Comparison of ENCODE assay signal across 8 cellular contexts in genomic region chr2:3242747-3243369, GRCh38.
DNase-seq lines count a peak whose midpoint lies in the region; ATAC-seq and TF ChIP-seq lines count a peak whose summit lies in the region.

No MANE protein-coding gene starts in this region.

- no peaks in the 10 kb centered on the region for H3K9me1 ChIP-seq in IMR-90 (ENCODE audit: insufficient read depth, low read length)

- H3K27ac Mint-ChIP-seq in activated naive CD4-positive, alpha-beta T cell treated with anti-CD3 and anti-CD28 coated beads, Interleukin-2, amount 50 U/mL, for 24 hours, result peak overlapping the region; percentile 91
- H3K27ac Mint-ChIP-seq in GM23338, result no peak overlapping the region

- no peak for TF ChIP-seq RAD21 in IMR-90 (IDR thresholded peaks at IDR 0.05; ENCODE audit: low read length)

- H3K79me1 ChIP-seq in IMR-90 (ENCODE audit: low read depth in 1 of 2, low read length in 2 of 2), result no peaks in the 10 kb centered on the region; a peak in 1 of 4 replicates

- no peak overlapping the region for H3K14ac ChIP-seq in IMR-90 (replicated peaks; ENCODE audit: low read depth, low read length)

- H4K8ac ChIP-seq in IMR-90 (ENCODE audit: low read depth in 2 of 2, low read length in 2 of 2), result no peak overlapping the region

- H3K4me3 Mint-ChIP-seq in activated naive CD4-positive, alpha-beta T cell treated with anti-CD3 and anti-CD28 coated beads, Interleukin-2, amount 50 U/mL, for 24 hours, result peak overlapping the region; percentile 63
- no peak overlapping the region for H3K4me3 Mint-ChIP-seq in GM23338

- TF ChIP-seq CTCF in AG10803 (conservative IDR thresholded peaks at IDR 0.05; ENCODE audit: low read length) (no peak), IMR-90 (conservative IDR thresholded peaks at IDR 0.05; ENCODE audit: low read depth, low read length) (no peak), heart right ventricle (IDR thresholded peaks at IDR 0.05) (no peak), GM23338 (conservative IDR thresholded peaks at IDR 0.05; ENCODE audit: low read depth in 2 of 2) (no peak)

- in situ Hi-C loops in IMR-90 (cut with MboI; ENCODE audit: low sequenced_read_pairs), result no loop called here

- H3K9me3 Mint-ChIP-seq in activated naive CD4-positive, alpha-beta T cell treated with anti-CD3 and anti-CD28 coated beads, Interleukin-2, amount 50 U/mL, for 24 hours, result no peaks in the 10 kb centered on the region
- H3K9me3 Mint-ChIP-seq in GM23338, result peaks cover 7% of the 10 kb centered on the region; the same call in 1 of the 3 replicates

- no peak overlapping the region for H2BK15ac ChIP-seq in IMR-90 (ENCODE audit: low read depth, low read length)

- ATAC-seq in GM19463 (IDR thresholded peaks at IDR 0.05; ENCODE audit: unreplicated experiment) (peak; percentile 49), IMR-90 (ENCODE audit: low read depth) (no peak), heart right ventricle (no peak), GM23338 (no peak)

- no peak overlapping the region for H3K4ac ChIP-seq in IMR-90 (ENCODE audit: low read depth, low read length)

- no peak overlapping the region for H3K9ac ChIP-seq in IMR-90 (ENCODE audit: low read depth, low read length)

- H3K4me1 Mint-ChIP-seq in activated naive CD4-positive, alpha-beta T cell treated with anti-CD3 and anti-CD28 coated beads, Interleukin-2, amount 50 U/mL, for 24 hours, result peaks cover 27% of the 10 kb centered on the region
- H3K4me1 Mint-ChIP-seq in GM23338, result peaks cover 13% of the 10 kb centered on the region

- no peak overlapping the region for H3K23ac ChIP-seq in IMR-90 (ENCODE audit: low read depth, low read length)

- H3K27ac ChIP-seq in IMR-90 (ENCODE audit: insufficient read depth, low read length) (no peak overlapping the region), heart right ventricle (no peak overlapping the region), caudate nucleus (ENCODE audit: low read depth, low read length) (no peak overlapping the region), GM23338 (ENCODE audit: low read depth) (no peak overlapping the region)

- no peak overlapping the region for H2AFZ ChIP-seq in IMR-90 (replicated peaks; ENCODE audit: low read length, poor library complexity)
- no peak overlapping the region for H2AFZ ChIP-seq in GM23338

- no TSS peak for BruUV-seq in IMR-90 (replicated peaks; lab: Mats Ljungman, UMichigan)

- no peaks in the 10 kb centered on the region for H4K20me1 ChIP-seq in IMR-90 (ENCODE audit: insufficient read depth, low read length)
- H4K20me1 ChIP-seq in GM23338 (replicated peaks; ENCODE audit: insufficient read depth), result no peaks in the 10 kb centered on the region

- no peak overlapping the region for H2BK120ac ChIP-seq in IMR-90 (ENCODE audit: low read depth, low read length)

- H3K36me3 ChIP-seq in IMR-90 (ENCODE audit: control insufficient read depth, insufficient read depth, low read length), result no peaks in the 10 kb centered on the region
- peaks cover 0 to 4% (median 0%) of the 10 kb centered on the region in 9 donors for H3K36me3 ChIP-seq in heart right ventricle
- H3K36me3 ChIP-seq in GM23338 (ENCODE audit: insufficient read depth), result no peaks in the 10 kb centered on the region

- H4K91ac ChIP-seq in IMR-90 (ENCODE audit: insufficient read depth, low read depth, low read length), result no peak overlapping the region

- no peak overlapping the region for H2BK5ac ChIP-seq in IMR-90 (ENCODE audit: low read depth, low read length, poor library complexity, severe bottlenecking)

- intact Hi-C loops in IMR-90 (cut with micrococcal nuclease) (no loop called here), heart right ventricle (cut with DNase I) (no loop called here)

- DNase-seq in AG10803 (ENCODE audit: low read depth), result peak; percentile 69
- DNase-seq in IMR-90, result peak; percentile 27
- no peak for DNase-seq in heart right ventricle
- no peak for DNase-seq in caudate nucleus (lab: John Stamatoyannopoulos, UW)
- DNase-seq in GM23338 (ENCODE audit: low spot score), result no peak
- no peak for DNase-seq in OCI-M1 (lab: John Stamatoyannopoulos, UW)

- no peak overlapping the region for H4K5ac ChIP-seq in IMR-90 (ENCODE audit: low read depth, low read length)

- H3K4me2 ChIP-seq in IMR-90 (ENCODE audit: low read depth, low read length) (no peak overlapping the region), GM23338 (no peak overlapping the region)

- no peaks in the 10 kb centered on the region for H3K27me3 ChIP-seq in IMR-90 (ENCODE audit: control insufficient read depth, insufficient read depth, low read length)
- no peaks in the 10 kb centered on the region for H3K27me3 ChIP-seq in heart right ventricle
- H3K27me3 ChIP-seq in GM23338 (ENCODE audit: insufficient read depth), result no peaks in the 10 kb centered on the region

- no peaks in the 10 kb centered on the region for H3K27me3 Mint-ChIP-seq in activated naive CD4-positive, alpha-beta T cell treated with anti-CD3 and anti-CD28 coated beads, Interleukin-2, amount 50 U/mL, for 24 hours
- H3K27me3 Mint-ChIP-seq in GM23338 (ENCODE audit: insufficient read depth, low read depth, poor library complexity), result peaks cover 8% of the 10 kb centered on the region

- no peak overlapping the region for H3K4me3 ChIP-seq in AG10803 (ENCODE audit: low read length)
- H3K4me3 ChIP-seq in IMR-90 (ENCODE audit: insufficient read depth, low read depth, low read length), result no peak overlapping the region
- H3K4me3 ChIP-seq in heart right ventricle, result no peak overlapping the region
- H3K4me3 ChIP-seq in GM23338, result no peak overlapping the region

- CTCF ChIA-PET in IMR-90 (lab: Yijun Ruan, JAX), result no interaction called here

- WGBS in IMR-90 (ENCODE audit: extremely low coverage in 2 of 2, insufficient read length in 1 of 2), 2 experiments, result no CpG with 5 or more reads among the region's 9 CpGs
- WGBS in heart right ventricle, 2 donors, result 62 to 71% methylated on average over 9 of the region's 9 CpGs

- H2AK5ac ChIP-seq in IMR-90 (ENCODE audit: low read depth, low read length), result no peak overlapping the region

- H3F3A ChIP-seq in GM23338 (replicated peaks; ENCODE audit: low read depth), result no peaks in the 10 kb centered on the region

- H3K36me3 Mint-ChIP-seq in activated naive CD4-positive, alpha-beta T cell treated with anti-CD3 and anti-CD28 coated beads, Interleukin-2, amount 50 U/mL, for 24 hours, result peaks cover 5% of the 10 kb centered on the region
- H3K36me3 Mint-ChIP-seq in GM23338 (ENCODE audit: low read depth), result peaks cover 8% of the 10 kb centered on the region; the same call in 2 of the 3 replicates

- no peak overlapping the region for H3K18ac ChIP-seq in IMR-90 (ENCODE audit: low read depth, low read length)

- no peaks in the 10 kb centered on the region; the same call in 1 of the 2 replicates for H3K9me2 ChIP-seq in GM23338 (ENCODE audit: insufficient read depth)

- POLR2A ChIA-PET in IMR-90 (lab: Charles Lee; ENCODE audit: unreplicated experiment), result no interaction called here

- H3K9me3 ChIP-seq in IMR-90 (ENCODE audit: control insufficient read depth, insufficient read depth, low read length), result no peaks in the 10 kb centered on the region
- H3K9me3 ChIP-seq in heart right ventricle, result no peaks in the 10 kb centered on the region

- dilution Hi-C loops in IMR-90 (cut with HindIII; ENCODE audit: low sequenced_read_pairs, unreplicated experiment), result no loop called here

- TF ChIP-seq POLR2A in IMR-90 (IDR thresholded peaks at IDR 0.05; ENCODE audit: low read depth, low read length), result no peak

- H2AK9ac ChIP-seq in IMR-90 (replicated peaks; ENCODE audit: low read depth, low read length, poor library complexity), result no peak overlapping the region

- H3K4me1 ChIP-seq in IMR-90 (ENCODE audit: control insufficient read depth, insufficient read depth, low read length) (no peaks in the 10 kb centered on the region), heart right ventricle (peaks cover 0 to 11% (median 0%) of the 10 kb centered on the region in 9 donors), GM23338 (ENCODE audit: insufficient read depth) (peaks cover 12% of the 10 kb centered on the region)

- H3K79me2 ChIP-seq in GM23338 (replicated peaks; ENCODE audit: insufficient read depth), result peaks cover 4% of the 10 kb centered on the region; the same call in 1 of the 2 replicates

- H2BK20ac ChIP-seq in IMR-90 (ENCODE audit: low read depth, low read length), result no peak overlapping the region

- no peak overlapping the region for H3K56ac ChIP-seq in IMR-90 (ENCODE audit: extremely low read depth, insufficient read depth, low read length)

TF ChIP-seq in IMR-90, 13 proteins besides CTCF, POLR2A, EP300 and RAD21:
- TF ChIP-seq RFX5 (IDR thresholded peaks at IDR 0.05; ENCODE audit: low read depth, low read length), result no peak
- 0 out of 2 replicates have a peak, but pooled peaks have one; percentile 9 for TF ChIP-seq USF2 (IDR thresholded peaks at IDR 0.05; ENCODE audit: low read depth, low read length)
- no peak for TF ChIP-seq MAFK (IDR thresholded peaks at IDR 0.05; ENCODE audit: low read depth, low read length)

TF ChIP-seq in GM23338, 12 proteins besides CTCF, POLR2A, EP300 and RAD21 (continues in another document):
- no peak for TF ChIP-seq REST (IDR thresholded peaks at IDR 0.05; ENCODE audit: unreplicated experiment)
- TF ChIP-seq EZH2phosphoT487 (IDR thresholded peaks at IDR 0.05; ENCODE audit: unreplicated experiment), result no peak
- TF ChIP-seq POLR2AphosphoS5 (IDR thresholded peaks at IDR 0.05; ENCODE audit: low read depth), result no peak

Comparison
In these comparisons a context has a peak if more than half of its experiments do, and no peak if none do; other contexts are left out.
1. DNase-seq: peak in AG10803 (single experiment) and IMR-90 (single experiment); none in heart right ventricle (0 of 2), caudate nucleus (0 of 61), GM23338 (single experiment) and OCI-M1 (single experiment).